Comparison of ENCODE assay signal across 8 cellular contexts in genomic region chr9:70410368-70410767, GRCh38. TPM values are rescaled to one million over a fixed set of nuclear protein-coding genes. Genes with fewer than 3 reads are reported as not detected.
A peak's percentile ranks its signal among the peaks of the same experiment; 100 is the strongest.
DNase-seq lines count a peak whose midpoint lies in the region; ATAC-seq and TF ChIP-seq lines count a peak whose summit lies in the region.

No MANE protein-coding gene starts in this region.

- ATAC-seq in GM18867 (IDR thresholded peaks at IDR 0.05; ENCODE audit: unreplicated experiment) (no peak), GM21529 (IDR thresholded peaks at IDR 0.05; ENCODE audit: unreplicated experiment) (no peak)

- DNase-seq in AG09309 (ENCODE audit: low read depth) (no peak), LHCN-M2 (ENCODE audit: low read depth) (peak; percentile 81), breast epithelium (ENCODE audit: low spot score in 2 of 2) (no peak), UCSD-AML1 (lab: John Stamatoyannopoulos, UW; ENCODE audit: unreplicated experiment) (no peak)
- no peak for DNase-seq in stimulated activated CD4-positive, alpha-beta T cell treated with anti-CD3 and anti-CD28 coated beads, Interleukin-1b, Interleukin-23, amount 100 ng/mL, for 48 hours

- intact Hi-C loops in breast epithelium (cut with DNase I; ENCODE audit: low total_unique reads): loop anchor here (10.0 kb wide), 1 partner anchor 184 kb away; no protein-coding TSS in a partner anchor

- H3K36me3 ChIP-seq in breast epithelium: no peaks in the 10 kb centered on the region
- H3K36me3 ChIP-seq in muscle layer of duodenum (ENCODE audit: control insufficient read depth in 1 of 2, insufficient read depth in 2 of 2, low read length in 2 of 2): peaks cover 0 to 51% of the 10 kb centered on the region in 2 donors

- peak overlapping the region; percentile 98 to 100 for H3K27ac ChIP-seq in breast epithelium
- H3K27ac ChIP-seq in muscle layer of duodenum (ENCODE audit: low read length): peak overlapping the region; percentile 97

- TF ChIP-seq POLR2A in breast epithelium (IDR thresholded peaks at IDR 0.05): no peak

- peaks cover 0 to 26% of the 10 kb centered on the region in 2 donors for H3K4me1 ChIP-seq in breast epithelium
- peaks cover 14 to 40% of the 10 kb centered on the region in 2 donors for H3K4me1 ChIP-seq in muscle layer of duodenum (ENCODE audit: control insufficient read depth in 1 of 2, insufficient read depth in 2 of 2, low read length in 2 of 2)

- H3K27me3 ChIP-seq in breast epithelium (no peaks in the 10 kb centered on the region), muscle layer of duodenum (ENCODE audit: low read depth, low read length) (no peaks in the 10 kb centered on the region)

- H3K4me3 ChIP-seq in AG09309 (ENCODE audit: control insufficient read depth, low read depth, low read length): peak overlapping the region; percentile 94
- peak overlapping the region; percentile 79 to 98 (median 98) for H3K4me3 ChIP-seq in breast epithelium
- H3K4me3 ChIP-seq in muscle layer of duodenum (ENCODE audit: low read depth in 1 of 2, low read length in 2 of 2): peak overlapping the region; percentile 84 to 90

- H3K9me3 ChIP-seq in breast epithelium (no peaks in the 10 kb centered on the region), muscle layer of duodenum (ENCODE audit: control insufficient read depth in 1 of 2, low read length in 2 of 2) (no peaks in the 10 kb centered on the region)

- TF ChIP-seq CTCF in AG09309 (IDR thresholded peaks at IDR 0.05; ENCODE audit: control insufficient read depth, insufficient read depth, low read depth, low read length, missing control alignments) (no peak), breast epithelium (IDR thresholded peaks at IDR 0.05) (no peak)

RNA-seq across cellular contexts. Expression of gene KLF9, which starts 4.1 kb away (rescaled TPM):
- total RNA-seq in LHCN-M2 (2014; rRNA removed): 23.5 and 36.5 TPM in 2 replicates
- polyA plus RNA-seq in LHCN-M2 (2012): 4.8 TPM
- 100 to 1,000 TPM; 129 to 223 (median 206) TPM for total RNA-seq in breast epithelium
